ENCODE assay signal across 13 cellular contexts in the genomic region with DNA sequence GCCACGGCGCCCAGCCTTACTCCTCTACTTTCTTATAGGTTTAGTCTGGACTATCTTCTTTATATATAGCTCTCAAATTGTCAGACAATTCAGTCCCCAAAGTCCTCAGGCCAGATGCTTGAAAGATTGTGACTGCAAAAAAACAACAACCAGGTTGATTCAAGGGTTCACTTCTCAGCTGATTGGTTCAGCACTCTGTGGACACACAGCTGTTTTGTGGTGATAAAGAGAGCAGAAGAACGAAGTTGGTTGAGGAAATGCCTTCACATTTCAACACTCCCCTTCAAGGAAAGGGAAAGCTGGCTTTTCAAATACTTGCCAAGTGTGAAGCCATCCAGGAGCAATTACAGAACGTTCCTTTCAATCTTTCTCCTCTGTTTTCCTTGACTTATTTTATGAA.
A peak's percentile ranks its signal among the peaks of the same experiment; 100 is the strongest.
DNase-seq lines count a peak whose midpoint lies in the region; ATAC-seq and TF ChIP-seq lines count a peak whose summit lies in the region.
"Had no signal": no experiment of that assay in that cellular context is flagged by ENCODE, and none has a peak within 500 bp of the region (broad histone marks: within the 10 kb centered on the region; RNA-seq: fewer than 3 reads in every experiment).

No MANE protein-coding gene starts in this region.

- TF ChIP-seq CTCF in AG10803 (conservative IDR thresholded peaks at IDR 0.05; ENCODE audit: low read length) (no peak), coronary artery (IDR thresholded peaks at IDR 0.05) (no peak)

- H3K9me3 ChIP-seq in mesenchymal stem cell (ENCODE audit: control insufficient read depth, low read length): no peaks in the 10 kb centered on the region

- ATAC-seq in GM21737 (IDR thresholded peaks at IDR 0.05; ENCODE audit: unreplicated experiment) (no peak), GM18858 (IDR thresholded peaks at IDR 0.05; ENCODE audit: unreplicated experiment) (no peak)
- ATAC-seq: T-helper 17 cell had no signal

- H3K4me1 Mint-ChIP-seq in activated naive CD4-positive, alpha-beta T cell treated with anti-CD3 and anti-CD28 coated beads, Interleukin-2, amount 10 ng/mL, durations not matched to agents 7 days and 5 days: no peaks in the 10 kb centered on the region
- H3K4me1 Mint-ChIP-seq: T-helper 17 cell had no signal

- H3K4me2 ChIP-seq in mesenchymal stem cell (ENCODE audit: low read length, poor library complexity, severe bottlenecking): no peak overlapping the region

- CTCF ChIA-PET in activated naive CD4-positive, alpha-beta T cell treated with anti-CD3 and anti-CD28 coated beads, Interleukin-2, amount 10 ng/mL, durations not matched to agents 7 days and 5 days (lab: Charles Lee): no interaction called here

- no peaks in the 10 kb centered on the region for H3K4me1 ChIP-seq in mesenchymal stem cell (ENCODE audit: control insufficient read depth, insufficient read depth, low read depth, low read length)

- H3K27ac ChIP-seq in coronary artery (peak overlapping the region; percentile 29 to 72), mesenchymal stem cell (ENCODE audit: low read length, poor library complexity, severe bottlenecking) (no peak overlapping the region)
- H3K27ac ChIP-seq: HL-60 had no signal

- H3K23ac ChIP-seq in mesenchymal stem cell (ENCODE audit: low read length in 2 of 2): no peak overlapping the region

- H3K18ac ChIP-seq in mesenchymal stem cell (ENCODE audit: low read depth in 1 of 2, low read length in 2 of 2): no peak overlapping the region

- no peak overlapping the region for H2BK5ac ChIP-seq in mesenchymal stem cell (ENCODE audit: low read depth, low read length, poor library complexity, severe bottlenecking)

- no peaks in the 10 kb centered on the region for H3K27me3 ChIP-seq in mesenchymal stem cell (ENCODE audit: control insufficient read depth in 1 of 2, insufficient read depth in 1 of 2, low read length in 2 of 2)

- H2BK15ac ChIP-seq in mesenchymal stem cell (ENCODE audit: low read depth, poor library complexity, severe bottlenecking): no peak overlapping the region

- H3K27ac Mint-ChIP-seq in activated naive CD4-positive, alpha-beta T cell treated with anti-CD3 and anti-CD28 coated beads, Interleukin-2, amount 10 ng/mL, durations not matched to agents 7 days and 5 days: no peak overlapping the region
- H3K27ac Mint-ChIP-seq: stimulated activated naive CD8-positive, alpha-beta T cell treated with anti-CD3 and anti-CD28 coated beads, Interleukin-15, Interleukin-2, amounts not matched to agents 100 ng/mL and 50 ng/mL, for 24 hours; T-helper 17 cell had no signal

- no peak overlapping the region for H3K4me3 Mint-ChIP-seq in activated naive CD4-positive, alpha-beta T cell treated with anti-CD3 and anti-CD28 coated beads, Interleukin-2, amount 10 ng/mL, durations not matched to agents 7 days and 5 days
- H3K4me3 Mint-ChIP-seq: stimulated activated naive CD8-positive, alpha-beta T cell treated with anti-CD3 and anti-CD28 coated beads, Interleukin-15, Interleukin-2, amounts not matched to agents 100 ng/mL and 50 ng/mL, for 24 hours; T-helper 17 cell had no signal

- no peak overlapping the region for H3K9ac ChIP-seq in mesenchymal stem cell (ENCODE audit: low read length)

- H3K4ac ChIP-seq in mesenchymal stem cell (ENCODE audit: low read depth in 1 of 2, low read length in 2 of 2): no peak overlapping the region

- no peak overlapping the region for H4K91ac ChIP-seq in mesenchymal stem cell (ENCODE audit: low read length)

- no peak overlapping the region for H4K8ac ChIP-seq in mesenchymal stem cell (ENCODE audit: low read length)

- H2AK5ac ChIP-seq in mesenchymal stem cell (ENCODE audit: low read length, severe bottlenecking): no peak overlapping the region

- H2BK120ac ChIP-seq in mesenchymal stem cell (ENCODE audit: low read depth, low read length): no peak overlapping the region

- H3K36me3 ChIP-seq in mesenchymal stem cell (ENCODE audit: control insufficient read depth in 1 of 2, insufficient read depth in 2 of 2, low read depth in 1 of 2, low read length in 2 of 2): no peaks in the 10 kb centered on the region

- H3K36me3 Mint-ChIP-seq in activated naive CD4-positive, alpha-beta T cell treated with anti-CD3 and anti-CD28 coated beads, Interleukin-2, amount 10 ng/mL, durations not matched to agents 7 days and 5 days: no peaks in the 10 kb centered on the region

- H3K4me3 ChIP-seq in AG10803 (ENCODE audit: low read length) (no peak overlapping the region), coronary artery (no peak overlapping the region), mesenchymal stem cell (ENCODE audit: insufficient read depth in 1 of 2, low read depth in 1 of 2, low read length in 2 of 2) (no peak overlapping the region)

- H2BK12ac ChIP-seq in mesenchymal stem cell (ENCODE audit: low read length in 2 of 2): no peak overlapping the region

- no peak overlapping the region for H2AFZ ChIP-seq in mesenchymal stem cell (ENCODE audit: low read depth, low read length)

- H3K27me3 Mint-ChIP-seq in activated naive CD4-positive, alpha-beta T cell treated with anti-CD3 and anti-CD28 coated beads, Interleukin-2, amount 10 ng/mL, durations not matched to agents 7 days and 5 days: peaks cover 5% of the 10 kb centered on the region

- peaks cover 2% of the 10 kb centered on the region for H3K79me1 ChIP-seq in mesenchymal stem cell (replicated peaks; ENCODE audit: low read length, poor library complexity, severe bottlenecking)

- no peak overlapping the region for H3K14ac ChIP-seq in mesenchymal stem cell (ENCODE audit: low read length in 2 of 2)

- no peaks in the 10 kb centered on the region for H3K9me3 Mint-ChIP-seq in activated naive CD4-positive, alpha-beta T cell treated with anti-CD3 and anti-CD28 coated beads, Interleukin-2, amount 10 ng/mL, durations not matched to agents 7 days and 5 days
- H3K9me3 Mint-ChIP-seq: stimulated activated naive CD8-positive, alpha-beta T cell treated with anti-CD3 and anti-CD28 coated beads, Interleukin-15, Interleukin-2, amounts not matched to agents 100 ng/mL and 50 ng/mL, for 24 hours had no signal

- DNase-seq in AG10803 (ENCODE audit: low read depth): peak; percentile 89
- peak; percentile 50 for DNase-seq in MV-4-11 (lab: John Stamatoyannopoulos, UW)
- DNase-seq in coronary artery (ENCODE audit: low spot score): no peak
- peak; percentile 61 for DNase-seq in mesenchymal stem cell
- DNase-seq in SHP77 treated with DMSO at 0.1 percent for 48 hours (lab: John Stamatoyannopoulos, UW): no peak
- DNase-seq in activated naive CD4-positive, alpha-beta T cell treated with anti-CD3 and anti-CD28 coated beads, Interleukin-2, amount 10 ng/mL, durations not matched to agents 7 days and 5 days: no peak
- DNase-seq: NCI-H1417; NK-92 treated with Interleukin-12 subunit alpha and Interleukin-12 subunit beta, amount 100 ng/mL, for 24 hours; T-helper 17 cell had no signal

- 19% methylated on average over 2 of the region's 4 CpGs for WGBS in mesenchymal stem cell

Comparison
In these comparisons a context has a peak if more than half of its experiments do, and no peak if none do; other contexts are left out.
1. DNase-seq: peak in AG10803 (single experiment), MV-4-11 (single experiment) and mesenchymal stem cell (single experiment); none in coronary artery (single experiment), SHP77 treated with DMSO at 0.1 percent for 48 hours (single experiment) and activated naive CD4-positive, alpha-beta T cell treated with anti-CD3 and anti-CD28 coated beads, Interleukin-2, amount 10 ng/mL, durations not matched to agents 7 days and 5 days (single experiment).